Comparison of ENCODE assay signal across 27 cellular contexts in the genomic region with DNA sequence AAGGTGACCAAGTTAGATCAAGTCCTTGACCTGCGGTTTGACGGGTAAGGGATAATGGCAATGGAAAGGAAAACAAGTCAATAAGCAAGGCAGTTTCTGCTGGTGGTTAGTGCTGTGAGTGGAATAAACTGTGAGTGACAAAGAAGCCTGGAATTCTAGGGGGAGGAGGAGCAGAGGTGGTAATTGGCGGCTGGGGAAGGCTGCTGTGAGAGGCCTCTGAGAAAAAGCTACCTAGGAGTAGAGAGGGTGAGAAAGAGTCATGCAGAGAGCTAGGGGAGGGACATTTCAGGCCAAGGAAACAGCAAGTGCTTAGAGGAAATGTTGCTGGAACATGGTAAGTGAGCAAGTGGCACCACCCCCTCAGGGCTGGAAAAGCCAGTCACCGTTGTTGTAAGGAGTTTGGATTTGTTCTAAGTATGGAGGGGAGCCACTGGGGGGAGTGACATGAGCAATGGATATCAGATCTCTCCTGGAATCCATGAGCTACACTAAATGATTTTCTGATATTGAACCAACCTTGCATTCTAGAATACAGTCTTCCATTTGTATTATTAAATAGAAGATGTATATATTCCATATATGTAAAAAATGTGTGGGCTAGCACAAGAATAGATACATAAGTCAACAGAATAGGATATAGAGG. TPM values are rescaled to one million over a fixed set of nuclear protein-coding genes. Genes with fewer than 3 reads are reported as not detected.
A peak's percentile ranks its signal among the peaks of the same experiment; 100 is the strongest.
DNase-seq lines count a peak whose midpoint lies in the region; ATAC-seq and TF ChIP-seq lines count a peak whose summit lies in the region.
"Had no signal": no experiment of that assay in that cellular context is flagged by ENCODE, and none has a peak within 500 bp of the region (broad histone marks: within the 10 kb centered on the region; RNA-seq: fewer than 3 reads in every experiment).

No MANE protein-coding gene starts in this region.

- no peaks in the 10 kb centered on the region for H3K9me2 ChIP-seq in HCT116 (ENCODE audit: insufficient read depth)

- TF ChIP-seq CTCF in HCT116 (IDR thresholded peaks at IDR 0.05 in 2 of 3, conservative IDR thresholded peaks at IDR 0.05 in 1 of 3; ENCODE audit: borderline replicate concordance in 1 of 3, insufficient read depth in 1 of 3, low read depth in 2 of 3, low read length in 2 of 3): no peak
- no peak for TF ChIP-seq CTCF in natural killer cell (IDR thresholded peaks at IDR 0.05)
- TF ChIP-seq CTCF in nephron progenitor cell (IDR thresholded peaks at IDR 0.05): no peak

- no TSS peak for BruUV-seq in HCT116 (replicated peaks; lab: Mats Ljungman, UMichigan)

- no peak overlapping the region for H3K27ac ChIP-seq in HCT116 (ENCODE audit: low read depth, low read length)
- H3K27ac ChIP-seq: 22Rv1, prostate gland, transverse colon had no signal

- no peaks in the 10 kb centered on the region for H3K27me3 ChIP-seq in HCT116 (ENCODE audit: insufficient read depth, low read length)
- no peaks in the 10 kb centered on the region for H3K27me3 ChIP-seq in HAP-1 (ENCODE audit: low read depth)
- H3K27me3 ChIP-seq: transverse colon had no signal

- no peak for TF ChIP-seq POLR2A in HCT116 (IDR thresholded peaks at IDR 0.05; ENCODE audit: borderline replicate concordance, extremely low read depth, insufficient read depth, insufficient read length)

- no peaks in the 10 kb centered on the region for H3K79me2 ChIP-seq in HCT116 (ENCODE audit: insufficient read depth, low read length)

- no peaks in the 10 kb centered on the region for H3K36me3 ChIP-seq in HCT116 (ENCODE audit: control insufficient read depth in 1 of 2, insufficient read depth in 2 of 2, low read length in 2 of 2)
- no peaks in the 10 kb centered on the region for H3K36me3 ChIP-seq in HAP-1 (replicated peaks)
- H3K36me3 ChIP-seq: prostate gland, transverse colon had no signal

- in situ Hi-C loops in HAP-1 (cut with MboI; ENCODE audit: low sequenced_read_pairs): no loop called here

- RAD21 ChIA-PET in HCT116 (lab: Charles Lee; ENCODE audit: low non-redundant PET in 1 of 2, low total read pairs in 2 of 2, uncharacterized antibody in 2 of 2, unreplicated experiment in 2 of 2): no interaction called here

- ATAC-seq in HCT116 (peak; percentile 63), natural killer cell (no peak), HG03045 (IDR thresholded peaks at IDR 0.05; ENCODE audit: unreplicated experiment) (no peak)
- no peak for ATAC-seq in central memory CD8-positive, alpha-beta T cell (replicated peaks; ENCODE audit: extremely low read depth, poor library complexity, severe bottlenecking)
- ATAC-seq: left cardiac atrium; naive thymus-derived CD8-positive, alpha-beta T cell; stimulated activated naive CD8-positive, alpha-beta T cell treated with anti-CD3 and anti-CD28 coated beads, Interleukin-15, Interleukin-2, amounts not matched to agents 100 U/mL and 50 U/mL, for 24 hours had no signal

- peak; percentile 25 for DNase-seq in NCI-H2227 (lab: John Stamatoyannopoulos, UW; ENCODE audit: unreplicated experiment)
- DNase-seq in NCI-H2227 treated with DMSO at 0.1 percent for 48 hours (lab: John Stamatoyannopoulos, UW): no peak
- peak; percentile 4 for DNase-seq in HCT116 (ENCODE audit: low read depth, low spot score)
- no peak for DNase-seq in central memory CD8-positive, alpha-beta T cell (ENCODE audit: low spot score in 2 of 2)
- DNase-seq in natural killer cell: no peak
- DNase-seq in HAP-1 (ENCODE audit: low spot score in 2 of 2): no peak
- no peak for DNase-seq in nephron progenitor cell
- DNase-seq: activated CD4-positive, alpha-beta T cell treated with anti-CD3 and anti-CD28 coated beads, Interleukin-2, amount 50 U/mL, for 1 hour; activated CD8-positive, alpha-beta memory T cell treated with anti-CD3 and anti-CD28 coated beads, Interleukin-2, amount 50 U/mL, for 48 hours; activated gamma-delta T cell treated with Interleukin-2 at 50 U/mL for 16 hours; aorta; central memory CD4-positive, alpha-beta T cell; erythroblast; foreskin melanocyte; HFFc6; hippocampal formation; left cardiac atrium; naive thymus-derived CD8-positive, alpha-beta T cell; NCI-H1436 treated with DMSO at 0.1 percent for 48 hours; NCI-H2171 treated with DMSO at 0.1 percent for 48 hours; SHP77 treated with DMSO at 0.1 percent for 48 hours; stimulated activated CD4-positive, alpha-beta T cell treated with anti-CD3 and anti-CD28 coated beads, Interleukin-2, amount 100 ng/mL, for 24 hours; stimulated activated naive CD8-positive, alpha-beta T cell treated with anti-CD3 and anti-CD28 coated beads, Interleukin-15, Interleukin-2, amounts not matched to agents 100 U/mL and 50 U/mL, for 24 hours; transverse colon had no signal

- H3K36me3 Mint-ChIP-seq in central memory CD8-positive, alpha-beta T cell (ENCODE audit: insufficient read depth): peaks cover 50% of the 10 kb centered on the region
- H3K36me3 Mint-ChIP-seq in natural killer cell (peaks cover 9% of the 10 kb centered on the region), nephron progenitor cell (ENCODE audit: low read depth) (peaks cover 10% of the 10 kb centered on the region)

- peak overlapping the region; percentile 57 for H3K27ac Mint-ChIP-seq in central memory CD8-positive, alpha-beta T cell (ENCODE audit: low read depth)
- H3K27ac Mint-ChIP-seq in natural killer cell: peak overlapping the region; percentile 74 to 77
- H3K27ac Mint-ChIP-seq in nephron progenitor cell: no peak overlapping the region
- H3K27ac Mint-ChIP-seq: HFFc6 had no signal

- H3K4me3 Mint-ChIP-seq in central memory CD8-positive, alpha-beta T cell: no peak overlapping the region
- H3K4me3 Mint-ChIP-seq in natural killer cell (no peak overlapping the region), nephron progenitor cell (no peak overlapping the region)
- H3K4me3 Mint-ChIP-seq: HFFc6 had no signal

- peaks cover 4 to 5% of the 10 kb centered on the region in 2 experiments; a peak in 2 of 4 replicates for H3K9me3 ChIP-seq in HCT116 (ENCODE audit: control insufficient read depth in 1 of 2, insufficient read depth in 1 of 2, low read depth in 1 of 2, low read length in 2 of 2)
- H3K9me3 ChIP-seq in HAP-1: peaks cover 6% of the 10 kb centered on the region
- H3K9me3 ChIP-seq: prostate gland had no signal

- H3K9ac ChIP-seq in HCT116 (ENCODE audit: low read length): no peak overlapping the region

- intact Hi-C loops in HCT116 (cut with micrococcal nuclease): no loop called here
- intact Hi-C loops in natural killer cell (cut with micrococcal nuclease): no loop called here

- H3K9me3 Mint-ChIP-seq in central memory CD8-positive, alpha-beta T cell: peaks cover 7% of the 10 kb centered on the region
- peaks cover 3 to 4% of the 10 kb centered on the region in 2 donors for H3K9me3 Mint-ChIP-seq in natural killer cell
- peaks cover 20% of the 10 kb centered on the region for H3K9me3 Mint-ChIP-seq in nephron progenitor cell

- H2AFZ ChIP-seq in HCT116 (ENCODE audit: low read depth, low read length, poor library complexity, severe bottlenecking): no peak overlapping the region

- no peak overlapping the region for H3K4me3 ChIP-seq in HCT116 (replicated peaks in 1 of 2; ENCODE audit: low read depth in 1 of 2, low read length in 2 of 2)
- H3K4me3 ChIP-seq in HAP-1: no peak overlapping the region
- H3K4me3 ChIP-seq: prostate gland, transverse colon had no signal

- peaks cover 26% of the 10 kb centered on the region for H3K4me1 Mint-ChIP-seq in central memory CD8-positive, alpha-beta T cell
- H3K4me1 Mint-ChIP-seq in natural killer cell (peaks cover 16 to 32% of the 10 kb centered on the region in 2 donors), nephron progenitor cell (no peaks in the 10 kb centered on the region)

- H3K4me2 ChIP-seq in HCT116 (ENCODE audit: low read length): 0 out of 2 replicates have a peak overlapping the region, but pooled peaks have one; percentile 13

- no peaks in the 10 kb centered on the region for H4K20me1 ChIP-seq in HCT116 (ENCODE audit: insufficient read depth)

- TF ChIP-seq RAD21 in HCT116 (IDR thresholded peaks at IDR 0.05; ENCODE audit: low read depth): no peak

- POLR2A ChIA-PET in HCT116 (lab: Charles Lee): no interaction called here

- H3K4me1 ChIP-seq in HCT116 (ENCODE audit: control insufficient read depth in 1 of 2, insufficient read depth in 2 of 2, low read length in 2 of 2) (peaks cover 0 to 6% of the 10 kb centered on the region in 2 experiments; a peak in 1 of 4 replicates), HAP-1 (no peaks in the 10 kb centered on the region)
- H3K4me1 ChIP-seq: prostate gland, transverse colon had no signal

- CTCF ChIA-PET in HCT116 (lab: Charles Lee): no interaction called here

- no peaks in the 10 kb centered on the region for H3K27me3 Mint-ChIP-seq in central memory CD8-positive, alpha-beta T cell
- H3K27me3 Mint-ChIP-seq in natural killer cell (ENCODE audit: low read depth in 2 of 2) (no peaks in the 10 kb centered on the region), nephron progenitor cell (ENCODE audit: low read depth, poor library complexity) (no peaks in the 10 kb centered on the region)
- H3K27me3 Mint-ChIP-seq: naive thymus-derived CD8-positive, alpha-beta T cell had no signal

TF ChIP-seq in HCT116, 20 proteins besides CTCF, POLR2A, EP300 and RAD21:
- no peak for TF ChIP-seq EGR1 (IDR thresholded peaks at IDR 0.05; ENCODE audit: low read depth)

RNA-seq across cellular contexts. Expression of a gene that starts 6.7 kb away (rescaled TPM):
- total RNA-seq in HCT116 (2021; ENCODE audit: unreplicated experiment): 0.15 TPM
- 0.14 and 0.17 TPM in 2 replicates for polyA plus RNA-seq in HCT116 (2012)
- 100 to 1,000 TPM in 2 of 3 donors, 10 to 100 TPM in 1; 98.8 to 145 (median 133) TPM for total RNA-seq in natural killer cell
- total RNA-seq: HFFc6 had no signal

RNA-seq across cellular contexts. Expression of a gene that starts 40.9 kb away (rescaled TPM):
- total RNA-seq in HCT116 (2021; ENCODE audit: unreplicated experiment) (7.0 TPM), natural killer cell (10 to 100 TPM; 13.5 to 18.6 (median 15.5) TPM)
- 4.2 and 4.3 TPM in 2 replicates for polyA plus RNA-seq in HCT116 (2012)

Comparison
In these comparisons a context has a peak if more than half of its experiments do, and no peak if none do; other contexts are left out.
1. DNase-seq: peak in NCI-H2227 (single experiment) and HCT116 (single experiment); none in NCI-H2227 treated with DMSO at 0.1 percent for 48 hours (single experiment), central memory CD8-positive, alpha-beta T cell (0 of 2), natural killer cell (single experiment), HAP-1 (0 of 2) and nephron progenitor cell (single experiment).
2. RNA of a gene that starts 6.7 kb away (total RNA-seq): 98.8 to 145 TPM in natural killer cell; 0.15 TPM in HCT116 (single experiment); every median in the first group is over 10 times any median in the second.